12 cellular contexts compared by ENCODE assay signal in genomic region chr1:25569599-25570458, GRCh38. TPM values are rescaled to one million over a fixed set of nuclear protein-coding genes. Genes with fewer than 3 reads are reported as not detected.
DNase-seq lines count a peak whose midpoint lies in the region; ATAC-seq, FAIRE-seq and TF ChIP-seq lines count a peak whose summit lies in the region.
"Had no signal": no experiment of that assay in that cellular context is flagged by ENCODE, and none has a peak within 500 bp of the region (broad histone marks: within the 10 kb centered on the region; RNA-seq: fewer than 3 reads in every experiment).

No MANE protein-coding gene starts in this region.

- CTCF ChIA-PET in A549 (lab: Yijun Ruan, JAX), result interaction anchor here (1.2 to 3.0 kb wide), 2 partner anchors 9 to 240 kb away, joined by 3 to 8 read pairs; no protein-coding TSS in a partner anchor

- no peak overlapping the region; a peak in 1 of 6 replicates for H3K27ac ChIP-seq in A549

- DNase-seq in A549 (ENCODE audit: low read depth in 1 of 2, low spot score in 1 of 2) (no peak), HFFc6 (no peak), astrocyte of the hippocampus (ENCODE audit: low read depth, low spot score) (peak; percentile 54), mesothelial cell of epicardium (ENCODE audit: low spot score in 2 of 2, unreplicated experiment in 2 of 2) (no peak), NCI-H446 treated with DMSO at 0.1 percent for 48 hours (lab: John Stamatoyannopoulos, UW) (no peak)
- DNase-seq: activated CD4-positive, alpha-beta T cell treated with anti-CD3 and anti-CD28 coated beads, Interleukin-2, amount 10 ng/mL, durations not matched to agents 24 days and 14 days had no signal

- TF ChIP-seq RAD21 in A549 (conservative IDR thresholded peaks at IDR 0.05 in 1 of 2, IDR thresholded peaks at IDR 0.05 in 1 of 2), result no peak

- peak overlapping the region; percentile 54; the same call in 1 of the 3 replicates for H3K4me2 ChIP-seq in A549

- WGBS in A549 (ENCODE audit: missing lambda C conversion rate), result 90% methylated on average over 12 of the region's 18 CpGs

- H3K27ac Mint-ChIP-seq in HFFc6, result peak overlapping the region; percentile 95
- peak overlapping the region; percentile 21 for H3K27ac Mint-ChIP-seq in mesothelial cell of epicardium
- H3K27ac Mint-ChIP-seq: activated CD4-positive, alpha-beta T cell treated with anti-CD3 and anti-CD28 coated beads, Interleukin-2, amount 10 ng/mL, durations not matched to agents 24 days and 14 days; B cell had no signal

- POLR2A ChIA-PET in A549 (lab: Yijun Ruan, JAX), result no interaction called here

- H3K4me3 Mint-ChIP-seq in HFFc6 (peak overlapping the region; percentile 78; the same call in 1 of the 2 replicates), mesothelial cell of epicardium (no peak overlapping the region)
- H3K4me3 Mint-ChIP-seq: activated CD4-positive, alpha-beta T cell treated with anti-CD3 and anti-CD28 coated beads, Interleukin-2, amount 10 ng/mL, durations not matched to agents 24 days and 14 days; B cell had no signal

- TF ChIP-seq CTCF in A549 (IDR thresholded peaks at IDR 0.05) (no peak), HFFc6 (IDR thresholded peaks at IDR 0.05) (no peak), mesothelial cell of epicardium (IDR thresholded peaks at IDR 0.05; ENCODE audit: unreplicated experiment) (no peak)

- no peaks in the 10 kb centered on the region for H3K9me3 ChIP-seq in A549

- peaks cover 7% of the 10 kb centered on the region; the same call in 1 of the 2 replicates for H3K27me3 Mint-ChIP-seq in HFFc6 (ENCODE audit: insufficient read depth)
- peaks cover 32% of the 10 kb centered on the region for H3K27me3 Mint-ChIP-seq in mesothelial cell of epicardium (ENCODE audit: low read depth)
- H3K27me3 Mint-ChIP-seq: B cell had no signal

- H3K9me3 Mint-ChIP-seq in HFFc6, result no peaks in the 10 kb centered on the region
- no peaks in the 10 kb centered on the region for H3K9me3 Mint-ChIP-seq in mesothelial cell of epicardium
- H3K9me3 Mint-ChIP-seq: activated CD4-positive, alpha-beta T cell treated with anti-CD3 and anti-CD28 coated beads, Interleukin-2, amount 10 ng/mL, durations not matched to agents 24 days and 14 days had no signal

- TF ChIP-seq EP300 in A549 (IDR thresholded peaks at IDR 0.05), result no peak

- H3K4me1 Mint-ChIP-seq in HFFc6 (ENCODE audit: low read depth), result peaks cover 44% of the 10 kb centered on the region
- H3K4me1 Mint-ChIP-seq in mesothelial cell of epicardium, result peaks cover 46% of the 10 kb centered on the region

- H3K4me1 ChIP-seq in A549, result peaks cover 27% of the 10 kb centered on the region

- ATAC-seq in A549 (no peak), GM21529 (IDR thresholded peaks at IDR 0.05; ENCODE audit: unreplicated experiment) (no peak), GM19463 (IDR thresholded peaks at IDR 0.05; ENCODE audit: unreplicated experiment) (no peak), GM18868 (IDR thresholded peaks at IDR 0.05; ENCODE audit: unreplicated experiment) (no peak)
- ATAC-seq: GM12878 had no signal

- FAIRE-seq in A549 (lab: Jason Lieb, UNC), result no peak
- FAIRE-seq: frontal cortex, GM12878 had no signal

- TF ChIP-seq POLR2A in A549 (IDR thresholded peaks at IDR 0.05; ENCODE audit: low read length), result no peak

- H3K36me3 Mint-ChIP-seq in HFFc6 (ENCODE audit: low read depth) (no peaks in the 10 kb centered on the region), mesothelial cell of epicardium (no peaks in the 10 kb centered on the region)

- H3K4me3 ChIP-seq in A549, result no peak overlapping the region
- H3K4me3 ChIP-seq: GM12878 had no signal

TF ChIP-seq in A549, 52 proteins besides CTCF, POLR2A, EP300 and RAD21 (continues in another document):
- TF ChIP-seq ZNF302 (CRISPR knock-in tag; IDR thresholded peaks at IDR 0.05), result no peak
- no peak for TF ChIP-seq NPAS2 (CRISPR knock-in tag; IDR thresholded peaks at IDR 0.05; ENCODE audit: borderline replicate concordance)
- no peak for TF ChIP-seq ELK1 (IDR thresholded peaks at IDR 0.05; ENCODE audit: low read depth, low read length)
- no peak for TF ChIP-seq FOSB (CRISPR knock-in tag; IDR thresholded peaks at IDR 0.05)
- TF ChIP-seq EHF (CRISPR knock-in tag; IDR thresholded peaks at IDR 0.05), result no peak
- no peak for TF ChIP-seq ZC3H11A (IDR thresholded peaks at IDR 0.05)
- no peak for TF ChIP-seq POLR2AphosphoS2 (conservative IDR thresholded peaks at IDR 0.05; ENCODE audit: low read length)
- TF ChIP-seq RARB (CRISPR knock-in tag; IDR thresholded peaks at IDR 0.05), result no peak
- TF ChIP-seq USF2 (IDR thresholded peaks at IDR 0.05), result no peak
- TF ChIP-seq SMC3 (IDR thresholded peaks at IDR 0.05), result no peak
- no peak for TF ChIP-seq HOXB5 (CRISPR knock-in tag; IDR thresholded peaks at IDR 0.05)
- no peak for TF ChIP-seq REST (IDR thresholded peaks at IDR 0.05)
- TF ChIP-seq NFE2L2 (conservative IDR thresholded peaks at IDR 0.05; ENCODE audit: low read length), result no peak
- TF ChIP-seq PHF8 (IDR thresholded peaks at IDR 0.05; ENCODE audit: borderline replicate concordance, low read depth), result no peak

RNA-seq across cellular contexts. Expression of gene LDLRAP1, which starts 26.4 kb away (rescaled TPM):
- polyA plus RNA-seq in A549 (2011; rRNA removed) (7.9 and 9.2 TPM in 2 replicates), A549 (2017; fragmentation: RNase III; extraction: RNeasy Plus Mini Kit Qiagen cat#74134 plus additional on column Dnase treatment) (9.9 to 10.9 TPM (median 10.1 TPM) in 3 replicates)
- 12.7 and 16.4 TPM in 2 replicates for polyA plus RNA-seq in A549 (2012; cell fraction: cytosol; rRNA removed)
- polyA plus RNA-seq in A549 (2012; cell fraction: nucleus; rRNA removed), result 19.2 and 21.2 TPM in 2 replicates
- 7.3 and 7.4 TPM in 2 replicates for polyA minus RNA-seq in A549 (2011; rRNA and poly(A)+ RNA removed)
- 10 to 100 TPM; 10.4 to 14.1 (median 12.7) TPM for total RNA-seq in HFFc6 (2021; fragmentation: NEBNext Ultra II Directional; extraction: Animal tissue kit (Norgen Biotek cat#: 25700))
- total RNA-seq in mesothelial cell of epicardium, result 9.1 to 10.0 TPM (median 9.9 TPM) in 3 replicates

RNA-seq across cellular contexts. Expression of gene MAN1C1, which starts 46.8 kb away (rescaled TPM):
- polyA plus RNA-seq in A549 (2011; rRNA removed) (0.22 and 0.41 TPM in 2 replicates), A549 (2017; fragmentation: RNase III; extraction: RNeasy Plus Mini Kit Qiagen cat#74134 plus additional on column Dnase treatment) (0.20 to 0.29 TPM (median 0.27 TPM) in 3 replicates)
- polyA plus RNA-seq in A549 (2012; cell fraction: cytosol; rRNA removed), result 0.13 and 0.40 TPM in 2 replicates
- 0.25 and 0.37 TPM in 2 replicates for polyA plus RNA-seq in A549 (2012; cell fraction: nucleus; rRNA removed)
- polyA minus RNA-seq in A549 (2011; rRNA and poly(A)+ RNA removed), result 0.15 and 0.33 TPM in 2 replicates
- under 1 TPM in 3 of 6 experiments, not detected in 3; 0.07 to 0.14 (median 0.08) TPM for total RNA-seq in HFFc6 (2021; fragmentation: NEBNext Ultra II Directional; extraction: Animal tissue kit (Norgen Biotek cat#: 25700))
- total RNA-seq in mesothelial cell of epicardium, result 2.9 to 3.2 TPM (median 2.9 TPM) in 3 replicates
